Comparison of ENCODE assay signal across 14 cellular contexts in the genomic region with DNA sequence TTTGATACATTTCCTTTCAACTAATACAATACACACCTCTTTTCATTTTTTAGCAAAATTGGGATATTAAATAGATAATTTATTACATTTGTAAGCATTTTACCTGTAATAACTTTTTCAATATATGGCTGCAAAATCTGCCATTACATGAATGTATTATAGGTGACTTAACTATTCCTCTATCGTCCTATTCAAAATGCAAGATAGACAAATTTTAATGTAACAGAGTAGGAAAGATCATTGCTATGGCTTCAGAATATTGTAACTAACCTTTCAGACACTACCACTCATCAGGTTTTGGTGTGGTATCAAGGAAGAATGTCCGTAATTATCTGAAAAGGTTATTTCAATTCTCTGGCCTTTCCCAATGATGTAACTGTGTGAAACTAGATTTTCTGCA.
DNase-seq lines count a peak whose midpoint lies in the region; ATAC-seq and TF ChIP-seq lines count a peak whose summit lies in the region.
"Had no signal": no experiment of that assay in that cellular context is flagged by ENCODE, and none has a peak within 500 bp of the region (broad histone marks: within the 10 kb centered on the region; RNA-seq: fewer than 3 reads in every experiment).

No MANE protein-coding gene starts in this region.

- H3K9me3 Mint-ChIP-seq in CD14-positive monocyte = peaks cover 0 to 3% (median 0%) of the 10 kb centered on the region in 7 donors
- no peaks in the 10 kb centered on the region for H3K9me3 Mint-ChIP-seq in activated T-helper 17 cell treated with anti-CD3 and anti-CD28 coated beads, Interleukin-2, amount 50 U/mL, for 72 hours
- H3K9me3 Mint-ChIP-seq in naive B cell = peaks cover 0 to 7% (median 2%) of the 10 kb centered on the region in 7 donors

- H3K27ac ChIP-seq in smooth muscle cell (ENCODE audit: low read depth) (no peak overlapping the region), esophagus squamous epithelium (peak overlapping the region in 1 of 4 donors; percentile 26)
- H3K27ac ChIP-seq: thoracic aorta had no signal

- H3K27me3 ChIP-seq in smooth muscle cell (ENCODE audit: low read depth) (no peaks in the 10 kb centered on the region), esophagus squamous epithelium (no peaks in the 10 kb centered on the region)
- H3K27me3 ChIP-seq: adrenal gland had no signal

- peaks cover 38 to 41% of the 10 kb centered on the region in 2 donors for H3K36me3 Mint-ChIP-seq in CD14-positive monocyte
- H3K36me3 Mint-ChIP-seq in activated T-helper 17 cell treated with anti-CD3 and anti-CD28 coated beads, Interleukin-2, amount 50 U/mL, for 72 hours (ENCODE audit: low read depth) = peaks cover 87% of the 10 kb centered on the region
- peaks cover 16 to 36% of the 10 kb centered on the region in 2 donors for H3K36me3 Mint-ChIP-seq in naive B cell

- TF ChIP-seq POLR2A in esophagus squamous epithelium (IDR thresholded peaks at IDR 0.05) = no peak

- in situ Hi-C loops in GM13976 (cut with MboI; ENCODE audit: low sequenced_read_pairs, unreplicated experiment) = no loop called here

- no peak for DNase-seq in CD14-positive monocyte (ENCODE audit: low spot score)
- DNase-seq in GM12864 (ENCODE audit: low read depth) = no peak
- DNase-seq in naive B cell = no peak
- DNase-seq in SW 1271 (lab: John Stamatoyannopoulos, UW) = no peak
- DNase-seq in smooth muscle cell (lab: John Stamatoyannopoulos, UW; ENCODE audit: unreplicated experiment) = no peak
- DNase-seq in esophagus squamous epithelium (lab: John Stamatoyannopoulos, UW) = no peak
- no peak for DNase-seq in GM13976 (ENCODE audit: low spot score)
- DNase-seq: adrenal gland, MM.1S, NCI-H2081 treated with DMSO at 0.1 percent for 48 hours, NCI-H748 treated with DMSO at 0.1 percent for 48 hours, posterior cingulate gyrus had no signal

- intact Hi-C loops in CD14-positive monocyte (cut with micrococcal nuclease) (loop anchor here (5.0 kb wide), 1 partner anchor 39 kb away; no protein-coding TSS in a partner anchor), esophagus squamous epithelium (cut with DNase I) (no loop called here)

- H3K4me1 ChIP-seq in smooth muscle cell (ENCODE audit: low read depth) = no peaks in the 10 kb centered on the region
- peaks cover 0 to 41% (median 15%) of the 10 kb centered on the region in 3 donors for H3K4me1 ChIP-seq in esophagus squamous epithelium

- no peak overlapping the region for H3K4me2 ChIP-seq in smooth muscle cell

- H3K27me3 Mint-ChIP-seq in CD14-positive monocyte (ENCODE audit: low read depth in 3 of 3) (peaks cover 0 to 4% (median 0%) of the 10 kb centered on the region in 3 donors), naive B cell (no peaks in the 10 kb centered on the region)
- no peaks in the 10 kb centered on the region for H3K27me3 Mint-ChIP-seq in activated T-helper 17 cell treated with anti-CD3 and anti-CD28 coated beads, Interleukin-2, amount 50 U/mL, for 72 hours

- H3K36me3 ChIP-seq in smooth muscle cell (ENCODE audit: low read depth) (no peaks in the 10 kb centered on the region), esophagus squamous epithelium (peaks cover 0 to 17% (median 0%) of the 10 kb centered on the region in 3 donors)
- H3K36me3 ChIP-seq: adrenal gland, thoracic aorta had no signal

- H3K4me3 ChIP-seq in GM12864 (ENCODE audit: low read depth, low read length) (peak overlapping the region; percentile 1; the same call in 1 of the 2 replicates), smooth muscle cell (no peak overlapping the region), esophagus squamous epithelium (no peak overlapping the region)
- H3K4me3 ChIP-seq: adrenal gland, thoracic aorta had no signal

- H3K79me2 ChIP-seq in smooth muscle cell (ENCODE audit: low read depth) = peaks cover 4% of the 10 kb centered on the region

- ATAC-seq in activated T-helper 17 cell treated with anti-CD3 and anti-CD28 coated beads, Interleukin-2, amount 50 U/mL, for 72 hours (replicated peaks) = no peak
- ATAC-seq in naive B cell (ENCODE audit: low read depth in 2 of 2) = no peak

- peaks cover 3% of the 10 kb centered on the region for H3F3A ChIP-seq in smooth muscle cell (ENCODE audit: low read depth)

- no peak for TF ChIP-seq CTCF in CD14-positive monocyte (IDR thresholded peaks at IDR 0.05)
- TF ChIP-seq CTCF in GM12864 (IDR thresholded peaks at IDR 0.05; ENCODE audit: low read depth, low read length, missing control alignments) = no peak
- no peak for TF ChIP-seq CTCF in smooth muscle cell (IDR thresholded peaks at IDR 0.05; ENCODE audit: borderline replicate concordance, insufficient read depth, poor library complexity, severe bottlenecking)
- TF ChIP-seq CTCF in esophagus squamous epithelium (IDR thresholded peaks at IDR 0.05) = no peak
- TF ChIP-seq CTCF in GM13976 (IDR thresholded peaks at IDR 0.05; ENCODE audit: borderline replicate concordance, control extremely low read depth, extremely low read depth, insufficient read depth, missing control alignments) = no peak

- peak overlapping the region; percentile 10 to 96 (median 93) for H3K27ac Mint-ChIP-seq in CD14-positive monocyte
- peak overlapping the region; percentile 94 for H3K27ac Mint-ChIP-seq in activated T-helper 17 cell treated with anti-CD3 and anti-CD28 coated beads, Interleukin-2, amount 50 U/mL, for 72 hours
- peak overlapping the region; percentile 73 to 90 (median 80) for H3K27ac Mint-ChIP-seq in naive B cell

- H3K9ac ChIP-seq in smooth muscle cell (ENCODE audit: low read depth) = no peak overlapping the region

- H3K4me1 Mint-ChIP-seq in CD14-positive monocyte (peaks cover 84% of the 10 kb centered on the region), naive B cell (peaks cover 75 to 91% (median 88%) of the 10 kb centered on the region in 3 donors)
- peaks cover 74% of the 10 kb centered on the region for H3K4me1 Mint-ChIP-seq in activated T-helper 17 cell treated with anti-CD3 and anti-CD28 coated beads, Interleukin-2, amount 50 U/mL, for 72 hours

- peaks cover 50% of the 10 kb centered on the region for H4K20me1 ChIP-seq in smooth muscle cell (ENCODE audit: low read depth)

- WGBS in smooth muscle cell (ENCODE audit: low lambda C conversion rate) = 97% methylated on average over 2 of the region's 2 CpGs
- WGBS in esophagus squamous epithelium, 2 donors = 70 to 85% methylated on average over 2 of the region's 2 CpGs

- H3K9me3 ChIP-seq in smooth muscle cell (replicated peaks; ENCODE audit: low read depth) (no peaks in the 10 kb centered on the region), esophagus squamous epithelium (no peaks in the 10 kb centered on the region)
- H3K9me3 ChIP-seq: adrenal gland, thoracic aorta had no signal

- H2AFZ ChIP-seq in smooth muscle cell (ENCODE audit: low read depth) = no peak overlapping the region

- H3K4me3 Mint-ChIP-seq in CD14-positive monocyte = no peak overlapping the region
- peak overlapping the region; percentile 82 for H3K4me3 Mint-ChIP-seq in activated T-helper 17 cell treated with anti-CD3 and anti-CD28 coated beads, Interleukin-2, amount 50 U/mL, for 72 hours
- H3K4me3 Mint-ChIP-seq in naive B cell = peak overlapping the region in 6 of 8 donors; percentile 6 to 74 (median 56)

Comparison
In these comparisons a context has a peak if more than half of its experiments do, and no peak if none do; other contexts are left out.
1. H3K4me3 Mint-ChIP-seq: peak in activated T-helper 17 cell treated with anti-CD3 and anti-CD28 coated beads, Interleukin-2, amount 50 U/mL, for 72 hours (single experiment) and naive B cell (6 of 8); none in CD14-positive monocyte (0 of 2).
2. Peak in every context shown above with its lines, with median percentiles within 50 percentile points of each other: H3K27ac Mint-ChIP-seq.